Comparison of ENCODE assay signal across 9 cellular contexts in the genomic region with DNA sequence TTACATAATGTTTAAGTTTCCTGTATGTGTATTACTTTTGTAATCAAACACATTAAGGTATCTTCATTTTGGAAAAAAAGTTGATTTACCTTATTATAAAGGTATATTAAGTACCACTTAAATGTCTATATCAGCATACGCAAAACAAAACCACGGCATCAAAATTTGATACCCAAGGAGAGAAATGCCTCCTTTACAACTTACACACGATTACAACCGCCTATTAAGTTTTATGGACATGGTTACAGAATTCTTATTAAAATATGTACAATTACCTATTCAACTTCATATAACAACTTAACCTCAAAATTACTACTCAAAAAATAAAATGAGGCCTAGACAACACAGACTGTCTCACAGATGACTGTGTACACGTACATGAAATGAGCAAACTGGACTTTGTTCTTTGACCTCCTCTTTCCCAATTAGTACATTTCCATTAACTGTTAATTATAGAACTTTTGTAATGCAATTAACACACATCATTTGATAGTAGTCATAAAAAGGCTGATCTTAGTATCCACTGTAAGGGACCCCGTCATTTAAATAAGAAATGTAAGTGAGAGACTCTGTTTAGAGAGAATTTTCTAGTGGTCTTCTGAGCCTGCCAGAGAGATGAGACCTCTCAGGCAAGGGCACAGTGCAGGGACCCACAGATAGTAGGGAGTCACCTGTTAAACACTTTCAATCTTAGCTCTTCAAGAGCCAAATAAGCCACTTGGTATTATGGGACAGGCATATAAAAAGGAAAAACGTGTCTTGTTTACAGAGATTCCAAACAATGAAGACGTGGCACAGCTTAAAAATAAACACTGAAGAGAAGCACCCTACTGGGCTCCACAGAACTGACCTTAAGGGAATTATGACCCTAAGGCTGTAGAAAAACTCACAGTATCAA. TPM values are rescaled to one million over a fixed set of nuclear protein-coding genes. Genes with fewer than 3 reads are reported as not detected.
DNase-seq lines count a peak whose midpoint lies in the region; ATAC-seq and TF ChIP-seq lines count a peak whose summit lies in the region.
"Had no signal": no experiment of that assay in that cellular context is flagged by ENCODE, and none has a peak within 500 bp of the region (broad histone marks: within the 10 kb centered on the region; RNA-seq: fewer than 3 reads in every experiment).

No MANE protein-coding gene starts in this region.

- intact Hi-C loops in dorsolateral prefrontal cortex (cut with DNase I): no loop called here
- intact Hi-C loops in natural killer cell (cut with micrococcal nuclease): no loop called here

- H3K4me3 ChIP-seq in BJ (ENCODE audit: low read depth, low read length) (peak overlapping the region; percentile 80), dorsolateral prefrontal cortex (peak overlapping the region in 56 of 59 donors; percentile 69 to 98 (median 94))

- H3K27me3 Mint-ChIP-seq in natural killer cell (ENCODE audit: low read depth in 2 of 2): no peaks in the 10 kb centered on the region

- peaks cover 63 to 80% of the 10 kb centered on the region in 2 donors for H3K4me1 Mint-ChIP-seq in natural killer cell

- no peaks in the 10 kb centered on the region for H3K36me3 Mint-ChIP-seq in natural killer cell

- peak overlapping the region; percentile 95 to 97 for H3K27ac Mint-ChIP-seq in natural killer cell

- peak overlapping the region in 39 of 59 donors; percentile 1 to 99 (median 93) for H3K27ac ChIP-seq in dorsolateral prefrontal cortex

- H3K4me3 Mint-ChIP-seq in natural killer cell: peak overlapping the region; percentile 97

- TF ChIP-seq CTCF in BJ (IDR thresholded peaks at IDR 0.05; ENCODE audit: insufficient read depth, low read depth, low read length): no peak
- no peak for TF ChIP-seq CTCF in dorsolateral prefrontal cortex (IDR thresholded peaks at IDR 0.05 in 54 of 56, conservative IDR thresholded peaks at IDR 0.05 in 2 of 56; ENCODE audit: low read depth in 1 of 56, partially characterized antibody in 56 of 56)
- TF ChIP-seq CTCF in natural killer cell (IDR thresholded peaks at IDR 0.05): no peak

- peaks cover 1% of the 10 kb centered on the region; the same call in 1 of the 2 replicates for H3K36me3 ChIP-seq in BJ (ENCODE audit: control insufficient read depth, insufficient read depth, low read length)

- DNase-seq in BJ (ENCODE audit: low read depth) (no peak), LoVo (ENCODE audit: low spot score) (peak; percentile 29), dorsolateral prefrontal cortex (no peak), natural killer cell (no peak), MV-4-11 (lab: John Stamatoyannopoulos, UW) (no peak), AG20443 (ENCODE audit: low spot score) (no peak)
- DNase-seq: NCI-H2171 treated with DMSO at 0.1 percent for 48 hours had no signal

- CTCF ChIA-PET in BJ (lab: Yijun Ruan, JAX): interaction anchor here (1.0 to 1.3 kb wide), 2 partner anchors 12 to 22 kb away, joined by 3 read pairs; no protein-coding TSS in a partner anchor

- H3K9me3 Mint-ChIP-seq in natural killer cell: no peaks in the 10 kb centered on the region

- H3K27me3 ChIP-seq in BJ (ENCODE audit: control insufficient read depth, insufficient read depth, low read length) (no peaks in the 10 kb centered on the region), dorsolateral prefrontal cortex (no peaks in the 10 kb centered on the region)

- POLR2A ChIA-PET in BJ (lab: Charles Lee): no interaction called here

- ATAC-seq in natural killer cell (no peak), HG02852 (IDR thresholded peaks at IDR 0.05; ENCODE audit: unreplicated experiment) (no peak), HG02571 (IDR thresholded peaks at IDR 0.05; ENCODE audit: unreplicated experiment) (no peak)

RNA-seq across cellular contexts. Expression of gene DIDO1, which starts 2.4 kb away (rescaled TPM):
- 18.0 and 19.8 TPM in 2 replicates for polyA plus RNA-seq in BJ (2011; rRNA removed)
- polyA minus RNA-seq in BJ (2011; rRNA and poly(A)+ RNA removed): 17.4 and 19.3 TPM in 2 replicates
- total RNA-seq in dorsolateral prefrontal cortex (10 to 100 TPM; 37.4 to 68.3 (median 49.5) TPM), natural killer cell (100 to 1,000 TPM in 1 of 3 donors, 10 to 100 TPM in 2; 79.5 to 116 (median 83.4) TPM)

RNA-seq across cellular contexts. Expression of gene GID8, which starts 14.0 kb away (rescaled TPM):
- 23.1 and 23.4 TPM in 2 replicates for polyA plus RNA-seq in BJ (2011; rRNA removed)
- polyA minus RNA-seq in BJ (2011; rRNA and poly(A)+ RNA removed): 25.7 and 28.1 TPM in 2 replicates
- total RNA-seq in dorsolateral prefrontal cortex: 10 to 100 TPM; 27.0 to 46.6 (median 36.3) TPM
- total RNA-seq in natural killer cell: 10 to 100 TPM; 45.1 to 60.1 (median 53.1) TPM

RNA-seq across cellular contexts. Expression of gene SLC17A9, which starts 28.6 kb away (rescaled TPM):
- polyA plus RNA-seq in BJ (2011; rRNA removed): 14.4 and 30.8 TPM in 2 replicates
- 8.0 and 13.9 TPM in 2 replicates for polyA minus RNA-seq in BJ (2011; rRNA and poly(A)+ RNA removed)
- total RNA-seq in dorsolateral prefrontal cortex (10 to 100 TPM in 1 of 120 experiments, 1 to 10 TPM in 115, under 1 TPM in 4; 0.58 to 11.1 (median 2.8) TPM), natural killer cell (10 to 100 TPM; 22.3 to 24.0 (median 23.8) TPM)
